ENCODE assay signal across 1 cellular context in the genomic region with DNA sequence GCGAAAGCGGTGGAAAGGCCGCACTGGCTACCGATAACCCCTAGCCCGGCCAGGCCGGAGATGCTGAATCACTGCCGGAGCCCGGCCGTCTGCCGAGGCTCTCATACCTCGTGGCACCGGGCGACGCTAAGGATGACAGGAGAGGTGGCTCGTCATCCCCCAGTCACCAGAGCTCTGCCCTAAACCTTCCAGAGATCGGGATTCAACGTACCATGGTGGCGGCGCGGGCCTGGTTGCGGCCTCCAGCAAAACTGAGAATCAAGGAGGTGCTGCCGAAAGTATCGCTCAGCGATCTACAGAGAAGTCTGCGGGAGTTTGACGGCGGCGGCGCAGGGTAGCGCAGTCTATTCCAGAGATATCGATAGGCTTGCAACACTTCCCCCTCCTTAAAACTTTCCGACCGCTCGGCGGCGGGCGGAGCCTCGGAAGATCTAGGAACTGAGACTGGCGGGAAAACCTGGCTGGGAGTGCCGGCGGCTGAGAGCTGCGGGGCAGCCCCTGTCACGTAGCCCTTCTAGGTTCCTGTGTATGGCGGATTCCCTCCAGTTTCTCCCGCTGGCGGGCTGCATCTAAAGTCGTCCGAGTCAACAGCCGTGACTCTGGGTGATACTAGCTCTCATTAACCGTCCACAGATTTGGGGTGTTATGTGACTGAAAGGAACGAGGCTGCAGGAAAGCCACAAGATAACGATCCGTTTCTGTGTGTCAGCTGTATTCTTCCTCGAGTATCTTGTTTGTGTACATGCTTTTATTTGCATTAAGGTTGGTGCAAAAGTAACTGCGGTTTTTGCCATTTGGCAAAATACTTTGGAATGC.
TF ChIP-seq lines count a peak whose summit lies in the region.

A gene (minus strand): TSS at position 301 of the 816 bp plus-strand sequence. CDS start 87 bp downstream, at position 214.

TF ChIP-seq in HepG2, 621 proteins besides CTCF, POLR2A, EP300 and RAD21 (continued from another document and continues in another):
- TF ChIP-seq, protein P1, sequence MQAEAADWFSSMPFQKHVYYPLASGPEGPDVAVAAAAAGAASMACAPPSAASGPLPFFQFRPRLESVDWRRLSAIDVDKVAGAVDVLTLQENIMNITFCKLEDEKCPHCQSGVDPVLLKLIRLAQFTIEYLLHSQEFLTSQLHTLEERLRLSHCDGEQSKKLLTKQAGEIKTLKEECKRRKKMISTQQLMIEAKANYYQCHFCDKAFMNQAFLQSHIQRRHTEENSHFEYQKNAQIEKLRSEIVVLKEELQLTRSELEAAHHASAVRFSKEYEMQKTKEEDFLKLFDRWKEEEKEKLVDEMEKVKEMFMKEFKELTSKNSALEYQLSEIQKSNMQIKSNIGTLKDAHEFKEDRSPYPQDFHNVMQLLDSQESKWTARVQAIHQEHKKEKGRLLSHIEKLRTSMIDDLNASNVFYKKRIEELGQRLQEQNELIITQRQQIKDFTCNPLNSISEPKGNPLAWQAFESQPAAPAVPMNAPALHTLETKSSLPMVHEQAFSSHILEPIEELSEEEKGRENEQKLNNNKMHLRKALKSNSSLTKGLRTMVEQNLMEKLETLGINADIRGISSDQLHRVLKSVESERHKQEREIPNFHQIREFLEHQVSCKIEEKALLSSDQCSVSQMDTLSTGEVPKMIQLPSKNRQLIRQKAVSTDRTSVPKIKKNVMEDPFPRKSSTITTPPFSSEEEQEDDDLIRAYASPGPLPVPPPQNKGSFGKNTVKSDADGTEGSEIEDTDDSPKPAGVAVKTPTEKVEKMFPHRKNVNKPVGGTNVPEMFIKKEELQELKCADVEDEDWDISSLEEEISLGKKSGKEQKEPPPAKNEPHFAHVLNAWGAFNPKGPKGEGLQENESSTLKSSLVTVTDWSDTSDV (CRISPR knock-in tag; IDR thresholded peaks at IDR 0.05) = peak; percentile 61; the same call in 1 of the 2 replicates
- TF ChIP-seq NFE2L1 (CRISPR knock-in tag; IDR thresholded peaks at IDR 0.05; ENCODE audit: borderline replicate concordance) (peak; percentile 100; the same call in 1 of the 2 replicates), GZF1 (CRISPR knock-in tag; IDR thresholded peaks at IDR 0.05) (0 out of 2 replicates have a peak, but pooled peaks have one; percentile 33), NFIB (CRISPR knock-in tag; IDR thresholded peaks at IDR 0.05; ENCODE audit: borderline replicate concordance) (no peak), ELF1 (CRISPR knock-in tag; IDR thresholded peaks at IDR 0.05) (peak; percentile 70), ZNF629 (CRISPR knock-in tag; conservative IDR thresholded peaks at IDR 0.05) (no peak; the same call in 1 of the 2 replicates), NR1H2 (CRISPR knock-in tag; IDR thresholded peaks at IDR 0.05; ENCODE audit: borderline replicate concordance, low read depth) (no peak), ZMYM2 (CRISPR knock-in tag; IDR thresholded peaks at IDR 0.05) (no peak), NKX3-1 (CRISPR knock-in tag; IDR thresholded peaks at IDR 0.05) (peak; percentile 43), GFI1 (CRISPR knock-in tag; IDR thresholded peaks at IDR 0.05; ENCODE audit: borderline replicate concordance) (peak; percentile 77), ZFY (CRISPR knock-in tag; IDR thresholded peaks at IDR 0.05) (peak; percentile 100), ZNF775 (CRISPR knock-in tag; IDR thresholded peaks at IDR 0.05; ENCODE audit: borderline replicate concordance) (no peak), ZNF773 (CRISPR knock-in tag; IDR thresholded peaks at IDR 0.05; ENCODE audit: borderline replicate concordance) (peak; percentile 61; the same call in 1 of the 2 replicates), RBM39 (IDR thresholded peaks at IDR 0.05; ENCODE audit: low read depth, low read length, poor library complexity, severe bottlenecking) (peak; percentile 89), ZNF850 (CRISPR knock-in tag; conservative IDR thresholded peaks at IDR 0.05) (no peak), GATA4 (IDR thresholded peaks at IDR 0.05; ENCODE audit: borderline replicate concordance, low read depth) (peak; percentile 55; the same call in 1 of the 2 replicates), JARID2 (CRISPR knock-in tag; IDR thresholded peaks at IDR 0.05; ENCODE audit: insufficient replicate concordance) (no peak), SP1 (IDR thresholded peaks at IDR 0.05) (no peak), SP1 (CRISPR knock-in tag; IDR thresholded peaks at IDR 0.05) (no peak), EHMT2 (IDR thresholded peaks at IDR 0.05; ENCODE audit: borderline replicate concordance, low read depth, low read length) (no peak), KLF15 (CRISPR knock-in tag; IDR thresholded peaks at IDR 0.05; ENCODE audit: borderline replicate concordance) (no peak; the same call in 1 of the 2 replicates), SKI (IDR thresholded peaks at IDR 0.05; ENCODE audit: partially characterized antibody) (peak; percentile 68), TBL1XR1 (IDR thresholded peaks at IDR 0.05; ENCODE audit: borderline replicate concordance, low read length, partially characterized antibody) (peak; percentile 79), ZSCAN25 (CRISPR knock-in tag; IDR thresholded peaks at IDR 0.05) (no peak), ADNP (CRISPR knock-in tag; IDR thresholded peaks at IDR 0.05) (no peak), ZNF138 (CRISPR knock-in tag; IDR thresholded peaks at IDR 0.05; ENCODE audit: low read depth) (0 out of 2 replicates have a peak, but pooled peaks have one; percentile 22), ZC3H13 (CRISPR knock-in tag; IDR thresholded peaks at IDR 0.05) (0 out of 2 replicates have a peak, but pooled peaks have one; percentile 23), IRF2 (CRISPR knock-in tag; IDR thresholded peaks at IDR 0.05) (peak; percentile 88)
- TF ChIP-seq, protein P2, sequence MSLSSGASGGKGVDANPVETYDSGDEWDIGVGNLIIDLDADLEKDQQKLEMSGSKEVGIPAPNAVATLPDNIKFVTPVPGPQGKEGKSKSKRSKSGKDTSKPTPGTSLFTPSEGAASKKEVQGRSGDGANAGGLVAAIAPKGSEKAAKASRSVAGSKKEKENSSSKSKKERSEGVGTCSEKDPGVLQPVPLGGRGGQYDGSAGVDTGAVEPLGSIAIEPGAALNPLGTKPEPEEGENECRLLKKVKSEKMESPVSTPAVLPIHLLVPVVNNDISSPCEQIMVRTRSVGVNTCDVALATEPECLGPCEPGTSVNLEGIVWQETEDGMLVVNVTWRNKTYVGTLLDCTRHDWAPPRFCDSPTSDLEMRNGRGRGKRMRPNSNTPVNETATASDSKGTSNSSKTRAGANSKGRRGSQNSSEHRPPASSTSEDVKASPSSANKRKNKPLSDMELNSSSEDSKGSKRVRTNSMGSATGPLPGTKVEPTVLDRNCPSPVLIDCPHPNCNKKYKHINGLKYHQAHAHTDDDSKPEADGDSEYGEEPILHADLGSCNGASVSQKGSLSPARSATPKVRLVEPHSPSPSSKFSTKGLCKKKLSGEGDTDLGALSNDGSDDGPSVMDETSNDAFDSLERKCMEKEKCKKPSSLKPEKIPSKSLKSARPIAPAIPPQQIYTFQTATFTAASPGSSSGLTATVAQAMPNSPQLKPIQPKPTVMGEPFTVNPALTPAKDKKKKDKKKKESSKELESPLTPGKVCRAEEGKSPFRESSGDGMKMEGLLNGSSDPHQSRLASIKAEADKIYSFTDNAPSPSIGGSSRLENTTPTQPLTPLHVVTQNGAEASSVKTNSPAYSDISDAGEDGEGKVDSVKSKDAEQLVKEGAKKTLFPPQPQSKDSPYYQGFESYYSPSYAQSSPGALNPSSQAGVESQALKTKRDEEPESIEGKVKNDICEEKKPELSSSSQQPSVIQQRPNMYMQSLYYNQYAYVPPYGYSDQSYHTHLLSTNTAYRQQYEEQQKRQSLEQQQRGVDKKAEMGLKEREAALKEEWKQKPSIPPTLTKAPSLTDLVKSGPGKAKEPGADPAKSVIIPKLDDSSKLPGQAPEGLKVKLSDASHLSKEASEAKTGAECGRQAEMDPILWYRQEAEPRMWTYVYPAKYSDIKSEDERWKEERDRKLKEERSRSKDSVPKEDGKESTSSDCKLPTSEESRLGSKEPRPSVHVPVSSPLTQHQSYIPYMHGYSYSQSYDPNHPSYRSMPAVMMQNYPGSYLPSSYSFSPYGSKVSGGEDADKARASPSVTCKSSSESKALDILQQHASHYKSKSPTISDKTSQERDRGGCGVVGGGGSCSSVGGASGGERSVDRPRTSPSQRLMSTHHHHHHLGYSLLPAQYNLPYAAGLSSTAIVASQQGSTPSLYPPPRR (CRISPR knock-in tag; IDR thresholded peaks at IDR 0.05; ENCODE audit: borderline replicate concordance) = peak; percentile 48; the same call in 1 of the 2 replicates
- TF ChIP-seq, protein P3, sequence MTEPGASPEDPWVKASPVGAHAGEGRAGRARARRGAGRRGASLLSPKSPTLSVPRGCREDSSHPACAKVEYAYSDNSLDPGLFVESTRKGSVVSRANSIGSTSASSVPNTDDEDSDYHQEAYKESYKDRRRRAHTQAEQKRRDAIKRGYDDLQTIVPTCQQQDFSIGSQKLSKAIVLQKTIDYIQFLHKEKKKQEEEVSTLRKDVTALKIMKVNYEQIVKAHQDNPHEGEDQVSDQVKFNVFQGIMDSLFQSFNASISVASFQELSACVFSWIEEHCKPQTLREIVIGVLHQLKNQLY (CRISPR knock-in tag; IDR thresholded peaks at IDR 0.05) = 0 out of 2 replicates have a peak, but pooled peaks have one; percentile 35
- TF ChIP-seq, protein P4, sequence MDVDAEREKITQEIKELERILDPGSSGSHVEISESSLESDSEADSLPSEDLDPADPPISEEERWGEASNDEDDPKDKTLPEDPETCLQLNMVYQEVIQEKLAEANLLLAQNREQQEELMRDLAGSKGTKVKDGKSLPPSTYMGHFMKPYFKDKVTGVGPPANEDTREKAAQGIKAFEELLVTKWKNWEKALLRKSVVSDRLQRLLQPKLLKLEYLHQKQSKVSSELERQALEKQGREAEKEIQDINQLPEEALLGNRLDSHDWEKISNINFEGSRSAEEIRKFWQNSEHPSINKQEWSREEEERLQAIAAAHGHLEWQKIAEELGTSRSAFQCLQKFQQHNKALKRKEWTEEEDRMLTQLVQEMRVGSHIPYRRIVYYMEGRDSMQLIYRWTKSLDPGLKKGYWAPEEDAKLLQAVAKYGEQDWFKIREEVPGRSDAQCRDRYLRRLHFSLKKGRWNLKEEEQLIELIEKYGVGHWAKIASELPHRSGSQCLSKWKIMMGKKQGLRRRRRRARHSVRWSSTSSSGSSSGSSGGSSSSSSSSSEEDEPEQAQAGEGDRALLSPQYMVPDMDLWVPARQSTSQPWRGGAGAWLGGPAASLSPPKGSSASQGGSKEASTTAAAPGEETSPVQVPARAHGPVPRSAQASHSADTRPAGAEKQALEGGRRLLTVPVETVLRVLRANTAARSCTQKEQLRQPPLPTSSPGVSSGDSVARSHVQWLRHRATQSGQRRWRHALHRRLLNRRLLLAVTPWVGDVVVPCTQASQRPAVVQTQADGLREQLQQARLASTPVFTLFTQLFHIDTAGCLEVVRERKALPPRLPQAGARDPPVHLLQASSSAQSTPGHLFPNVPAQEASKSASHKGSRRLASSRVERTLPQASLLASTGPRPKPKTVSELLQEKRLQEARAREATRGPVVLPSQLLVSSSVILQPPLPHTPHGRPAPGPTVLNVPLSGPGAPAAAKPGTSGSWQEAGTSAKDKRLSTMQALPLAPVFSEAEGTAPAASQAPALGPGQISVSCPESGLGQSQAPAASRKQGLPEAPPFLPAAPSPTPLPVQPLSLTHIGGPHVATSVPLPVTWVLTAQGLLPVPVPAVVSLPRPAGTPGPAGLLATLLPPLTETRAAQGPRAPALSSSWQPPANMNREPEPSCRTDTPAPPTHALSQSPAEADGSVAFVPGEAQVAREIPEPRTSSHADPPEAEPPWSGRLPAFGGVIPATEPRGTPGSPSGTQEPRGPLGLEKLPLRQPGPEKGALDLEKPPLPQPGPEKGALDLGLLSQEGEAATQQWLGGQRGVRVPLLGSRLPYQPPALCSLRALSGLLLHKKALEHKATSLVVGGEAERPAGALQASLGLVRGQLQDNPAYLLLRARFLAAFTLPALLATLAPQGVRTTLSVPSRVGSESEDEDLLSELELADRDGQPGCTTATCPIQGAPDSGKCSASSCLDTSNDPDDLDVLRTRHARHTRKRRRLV (CRISPR knock-in tag; IDR thresholded peaks at IDR 0.05) = peak; percentile 92
- TF ChIP-seq, protein P5, sequence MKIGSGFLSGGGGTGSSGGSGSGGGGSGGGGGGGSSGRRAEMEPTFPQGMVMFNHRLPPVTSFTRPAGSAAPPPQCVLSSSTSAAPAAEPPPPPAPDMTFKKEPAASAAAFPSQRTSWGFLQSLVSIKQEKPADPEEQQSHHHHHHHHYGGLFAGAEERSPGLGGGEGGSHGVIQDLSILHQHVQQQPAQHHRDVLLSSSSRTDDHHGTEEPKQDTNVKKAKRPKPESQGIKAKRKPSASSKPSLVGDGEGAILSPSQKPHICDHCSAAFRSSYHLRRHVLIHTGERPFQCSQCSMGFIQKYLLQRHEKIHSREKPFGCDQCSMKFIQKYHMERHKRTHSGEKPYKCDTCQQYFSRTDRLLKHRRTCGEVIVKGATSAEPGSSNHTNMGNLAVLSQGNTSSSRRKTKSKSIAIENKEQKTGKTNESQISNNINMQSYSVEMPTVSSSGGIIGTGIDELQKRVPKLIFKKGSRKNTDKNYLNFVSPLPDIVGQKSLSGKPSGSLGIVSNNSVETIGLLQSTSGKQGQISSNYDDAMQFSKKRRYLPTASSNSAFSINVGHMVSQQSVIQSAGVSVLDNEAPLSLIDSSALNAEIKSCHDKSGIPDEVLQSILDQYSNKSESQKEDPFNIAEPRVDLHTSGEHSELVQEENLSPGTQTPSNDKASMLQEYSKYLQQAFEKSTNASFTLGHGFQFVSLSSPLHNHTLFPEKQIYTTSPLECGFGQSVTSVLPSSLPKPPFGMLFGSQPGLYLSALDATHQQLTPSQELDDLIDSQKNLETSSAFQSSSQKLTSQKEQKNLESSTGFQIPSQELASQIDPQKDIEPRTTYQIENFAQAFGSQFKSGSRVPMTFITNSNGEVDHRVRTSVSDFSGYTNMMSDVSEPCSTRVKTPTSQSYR (CRISPR knock-in tag; IDR thresholded peaks at IDR 0.05; ENCODE audit: borderline replicate concordance) = no peak
- TF ChIP-seq, protein P6, sequence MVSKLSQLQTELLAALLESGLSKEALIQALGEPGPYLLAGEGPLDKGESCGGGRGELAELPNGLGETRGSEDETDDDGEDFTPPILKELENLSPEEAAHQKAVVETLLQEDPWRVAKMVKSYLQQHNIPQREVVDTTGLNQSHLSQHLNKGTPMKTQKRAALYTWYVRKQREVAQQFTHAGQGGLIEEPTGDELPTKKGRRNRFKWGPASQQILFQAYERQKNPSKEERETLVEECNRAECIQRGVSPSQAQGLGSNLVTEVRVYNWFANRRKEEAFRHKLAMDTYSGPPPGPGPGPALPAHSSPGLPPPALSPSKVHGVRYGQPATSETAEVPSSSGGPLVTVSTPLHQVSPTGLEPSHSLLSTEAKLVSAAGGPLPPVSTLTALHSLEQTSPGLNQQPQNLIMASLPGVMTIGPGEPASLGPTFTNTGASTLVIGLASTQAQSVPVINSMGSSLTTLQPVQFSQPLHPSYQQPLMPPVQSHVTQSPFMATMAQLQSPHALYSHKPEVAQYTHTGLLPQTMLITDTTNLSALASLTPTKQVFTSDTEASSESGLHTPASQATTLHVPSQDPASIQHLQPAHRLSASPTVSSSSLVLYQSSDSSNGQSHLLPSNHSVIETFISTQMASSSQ (IDR thresholded peaks at IDR 0.05; ENCODE audit: low read depth) = peak; percentile 66
- TF ChIP-seq, protein P6 (CRISPR knock-in tag; IDR thresholded peaks at IDR 0.05; ENCODE audit: borderline replicate concordance) = peak; percentile 52; the same call in 1 of the 2 replicates
